In genomic region chrX:153055827-153056748, GRCh38 we compare ENCODE assay signal across 11 cellular contexts. TPM values are rescaled to one million over a fixed set of nuclear protein-coding genes. Genes with fewer than 3 reads are reported as not detected.
DNase-seq lines count a peak whose midpoint lies in the region; ATAC-seq and TF ChIP-seq lines count a peak whose summit lies in the region.
"Had no signal": no experiment of that assay in that cellular context is flagged by ENCODE, and none has a peak within 500 bp of the region (broad histone marks: within the 10 kb centered on the region; RNA-seq: fewer than 3 reads in every experiment).

Gene PNMA3, plus strand, starts transcription at chrX:153056470. Its CDS starts 586 bp downstream, at chrX:153057056.

- H3K4me3 Mint-ChIP-seq in CD8-positive, alpha-beta T cell: peak within 1 kb of the TSS; percentile 39
- H3K4me3 Mint-ChIP-seq: dendritic cell treated with granulocyte-macrophage colony-stimulating factor and Interleukin-4, amounts not matched to agents 40 ng/mL and 50 ng/mL, for 4 days had no signal

- H3K36me3 Mint-ChIP-seq in CD8-positive, alpha-beta T cell: no peaks in the 10 kb centered on the region

- no peak within 1 kb of the TSS for H3K27ac Mint-ChIP-seq in CD8-positive, alpha-beta T cell
- H3K27ac Mint-ChIP-seq: dendritic cell treated with granulocyte-macrophage colony-stimulating factor and Interleukin-4, amounts not matched to agents 40 ng/mL and 50 ng/mL, for 4 days had no signal

- no peak for TF ChIP-seq CTCF in CD8-positive, alpha-beta T cell (IDR thresholded peaks at IDR 0.05)
- no peak for TF ChIP-seq CTCF in osteoblast (IDR thresholded peaks at IDR 0.05; ENCODE audit: extremely low read depth, low read depth, low read length)

- CTCF ChIA-PET in CD8-positive, alpha-beta T cell (lab: Charles Lee): no interaction called here

- POLR2A ChIA-PET in CD8-positive, alpha-beta T cell (lab: Charles Lee): no interaction called here

- H3K4me3 ChIP-seq in CD8-positive, alpha-beta T cell (ENCODE audit: low read depth, low read length): no peak within 1 kb of the TSS
- H3K4me3 ChIP-seq in osteoblast (ENCODE audit: insufficient read depth, low read length): no peak within 1 kb of the TSS

- no peaks in the 10 kb centered on the region for H3K27me3 ChIP-seq in CD8-positive, alpha-beta T cell (ENCODE audit: insufficient read depth, low read length)
- peaks cover 36% of the 10 kb centered on the region for H3K27me3 ChIP-seq in osteoblast (ENCODE audit: insufficient read depth, low read length)

- no peaks in the 10 kb centered on the region for H4K20me1 ChIP-seq in osteoblast (ENCODE audit: insufficient read depth, low read length)

- H3K4me2 ChIP-seq in osteoblast (ENCODE audit: insufficient read depth, low read length): no peak within 1 kb of the TSS

- intact Hi-C loops in CD8-positive, alpha-beta T cell (cut with DNase I, micrococcal nuclease): no loop called here
- intact Hi-C loops in left ventricle myocardium superior (cut with micrococcal nuclease): no loop called here

- H3K9me3 Mint-ChIP-seq in CD8-positive, alpha-beta T cell: no peaks in the 10 kb centered on the region
- H3K9me3 Mint-ChIP-seq: dendritic cell treated with granulocyte-macrophage colony-stimulating factor and Interleukin-4, amounts not matched to agents 40 ng/mL and 50 ng/mL, for 4 days had no signal

- no peaks in the 10 kb centered on the region for H3K36me3 ChIP-seq in CD8-positive, alpha-beta T cell (ENCODE audit: insufficient read depth, low read length)
- no peaks in the 10 kb centered on the region for H3K36me3 ChIP-seq in osteoblast (ENCODE audit: insufficient read depth, low read length)

- ATAC-seq in CD8-positive, alpha-beta T cell: no peak
- peak; percentile 66 for ATAC-seq in left ventricle myocardium superior

- no peaks in the 10 kb centered on the region for H3K4me1 ChIP-seq in CD8-positive, alpha-beta T cell (ENCODE audit: insufficient read depth, low read length)
- no peaks in the 10 kb centered on the region for H3K4me1 ChIP-seq in osteoblast (ENCODE audit: insufficient read depth, low read length)

- H3K4me1 Mint-ChIP-seq in CD8-positive, alpha-beta T cell (ENCODE audit: low read depth): peaks cover 3% of the 10 kb centered on the region

- no peak within 1 kb of the TSS for H3K27ac ChIP-seq in CD8-positive, alpha-beta T cell (ENCODE audit: low read depth, low read length)
- H3K27ac ChIP-seq in osteoblast (ENCODE audit: low read depth, low read length): no peak within 1 kb of the TSS

- H3K27me3 Mint-ChIP-seq in CD8-positive, alpha-beta T cell (ENCODE audit: low read depth): peaks cover 2% of the 10 kb centered on the region

- no peak for DNase-seq in CD8-positive, alpha-beta T cell
- DNase-seq in NCI-H1092 (lab: John Stamatoyannopoulos, UW) (peak; percentile 11), left ventricle myocardium superior (no peak), osteoblast (ENCODE audit: insufficient read length, low spot score, missing footprints) (peak; percentile 75), DMS53 (lab: John Stamatoyannopoulos, UW) (no peak), NCI-H446 (lab: John Stamatoyannopoulos, UW) (no peak), NOMO-1 treated with DMSO at 0.1 percent for 48 hours (lab: John Stamatoyannopoulos, UW; ENCODE audit: unreplicated experiment) (no peak), NCI-H1436 (lab: John Stamatoyannopoulos, UW) (no peak)
- DNase-seq: activated effector memory CD4-positive, alpha-beta T cell treated with Interleukin-2 at 50 U/mL for 16 hours; DMS79 had no signal

- no peak within 1 kb of the TSS for H2AFZ ChIP-seq in osteoblast (ENCODE audit: low read length)

- H3K79me2 ChIP-seq in osteoblast (ENCODE audit: insufficient read depth, low read length): no peaks in the 10 kb centered on the region

- no peaks in the 10 kb centered on the region for H3K9me3 ChIP-seq in CD8-positive, alpha-beta T cell (ENCODE audit: low read length)
- H3K9me3 ChIP-seq in osteoblast (ENCODE audit: low read depth, low read length): no peaks in the 10 kb centered on the region

RNA-seq across cellular contexts. Expression of gene PNMA3, which starts in this region (rescaled TPM):
- total RNA-seq in CD8-positive, alpha-beta T cell: 1 to 10 TPM; 2.3 to 2.4 TPM
- total RNA-seq in left ventricle myocardium superior (1.8 TPM), osteoblast (not detected in 2 replicates)

Comparison
In these comparisons a context has a peak if more than half of its experiments do, and no peak if none do; other contexts are left out.
1. Peak in DNase-seq in osteoblast; RNA of the gene not detected or under 1 TPM.